17 cellular contexts compared by ENCODE assay signal in the genomic region with DNA sequence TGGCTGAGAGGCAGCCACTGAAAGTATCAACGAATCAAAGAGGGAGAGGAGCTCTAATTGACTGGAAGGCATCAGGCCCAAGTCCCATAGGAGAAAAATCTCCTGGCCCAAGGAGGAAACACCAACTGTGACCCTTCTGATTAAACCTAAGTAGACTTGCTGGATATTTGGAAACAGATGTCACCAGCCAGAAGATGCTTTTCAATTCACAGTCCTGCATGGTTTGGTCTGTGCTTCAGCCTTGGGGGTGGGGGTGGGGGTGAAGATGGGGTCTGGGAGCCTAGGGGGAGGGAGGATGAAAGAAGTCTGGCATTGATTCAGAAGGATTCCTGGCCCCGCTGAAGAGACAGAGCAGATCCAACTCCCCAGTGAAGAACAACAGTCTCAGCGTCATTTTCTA.
DNase-seq lines count a peak whose midpoint lies in the region; ATAC-seq and TF ChIP-seq lines count a peak whose summit lies in the region.
"Had no signal": no experiment of that assay in that cellular context is flagged by ENCODE, and none has a peak within 500 bp of the region (broad histone marks: within the 10 kb centered on the region; RNA-seq: fewer than 3 reads in every experiment).

No MANE protein-coding gene starts in this region.

- H3K4me3 ChIP-seq in mesendoderm (ENCODE audit: low read length) = no peak overlapping the region
- H3K4me3 ChIP-seq: BLaER1, GM23248 had no signal

- H3K9me3 Mint-ChIP-seq in neural crest cell = no peaks in the 10 kb centered on the region
- H3K9me3 Mint-ChIP-seq: CD8-positive, alpha-beta memory T cell had no signal

- H2BK5ac ChIP-seq in mesendoderm (ENCODE audit: low read length) = no peak overlapping the region

- no peak overlapping the region for H4K8ac ChIP-seq in mesendoderm (ENCODE audit: low read depth, low read length)

- no peak overlapping the region for H2BK120ac ChIP-seq in mesendoderm (ENCODE audit: low read depth, low read length)

- H2AK5ac ChIP-seq in mesendoderm (ENCODE audit: low read length) = no peak overlapping the region

- intact Hi-C loops in left colon (cut with DNase I, micrococcal nuclease) = no loop called here

- H3K23ac ChIP-seq in mesendoderm (ENCODE audit: low read length) = no peak overlapping the region

- H2BK15ac ChIP-seq in mesendoderm (replicated peaks; ENCODE audit: low read depth) = no peak overlapping the region

- H3K9ac ChIP-seq in mesendoderm (ENCODE audit: low read length) = no peak overlapping the region
- H3K9ac ChIP-seq: BLaER1, GM23248 had no signal

- H3K18ac ChIP-seq in mesendoderm (ENCODE audit: low read length) = peak overlapping the region; percentile 46

- H3K27me3 Mint-ChIP-seq in neural crest cell (ENCODE audit: low read depth) = no peaks in the 10 kb centered on the region
- H3K27me3 Mint-ChIP-seq: CD8-positive, alpha-beta memory T cell had no signal

- no CpG with 5 or more reads among the region's 3 CpGs for WGBS in mesendoderm (ENCODE audit: extremely low coverage, insufficient coverage, low lambda C conversion rate)

- no peaks in the 10 kb centered on the region for H3K79me1 ChIP-seq in mesendoderm (ENCODE audit: low read length)

- TF ChIP-seq CTCF in neural crest cell (conservative IDR thresholded peaks at IDR 0.05) = no peak

- no peak overlapping the region for H3K56ac ChIP-seq in mesendoderm (ENCODE audit: low read length)

- H3K4me2 ChIP-seq in mesendoderm (ENCODE audit: low read length) = no peak overlapping the region
- H3K4me2 ChIP-seq: BLaER1 had no signal

- H3K36me3 Mint-ChIP-seq in neural crest cell (ENCODE audit: low read depth) = no peaks in the 10 kb centered on the region
- H3K36me3 Mint-ChIP-seq: CD8-positive, alpha-beta memory T cell had no signal

- H3K27ac ChIP-seq in mesendoderm (ENCODE audit: low read depth, low read length) = no peak overlapping the region
- H3K27ac ChIP-seq: BLaER1, GM23248 had no signal

- H4K5ac ChIP-seq in mesendoderm (ENCODE audit: low read length) = no peak overlapping the region

- H3K4me1 ChIP-seq in mesendoderm (ENCODE audit: control insufficient read depth, low read depth, low read length) = peaks cover 14% of the 10 kb centered on the region
- H3K4me1 ChIP-seq: BLaER1 had no signal

- peaks cover 72% of the 10 kb centered on the region for H3K4me1 Mint-ChIP-seq in neural crest cell
- H3K4me1 Mint-ChIP-seq: CD8-positive, alpha-beta memory T cell had no signal

- DNase-seq in NCI-H82 (lab: John Stamatoyannopoulos, UW) (peak; percentile 16), NCI-H82 treated with DMSO at 0.1 percent for 48 hours (lab: John Stamatoyannopoulos, UW; ENCODE audit: unreplicated experiment) (no peak), mesendoderm (no peak), neural crest cell (ENCODE audit: low read depth, low spot score) (no peak), COLO668 (lab: John Stamatoyannopoulos, UW; ENCODE audit: unreplicated experiment) (no peak), left colon (no peak), EL (no peak), left lobe of liver (ENCODE audit: low spot score) (no peak)
- DNase-seq: 8988T; AML-193; CD8-positive, alpha-beta memory T cell; DMS79 treated with DMSO at 0.1 percent for 48 hours; GDM1; GM23248; H7 had no signal

- no peak overlapping the region for H3K4ac ChIP-seq in mesendoderm (ENCODE audit: low read depth, low read length)

- peak overlapping the region; percentile 54 for H3K27ac Mint-ChIP-seq in neural crest cell (ENCODE audit: unreplicated experiment)
- H3K27ac Mint-ChIP-seq: CD8-positive, alpha-beta memory T cell had no signal

- no peaks in the 10 kb centered on the region for H3K79me2 ChIP-seq in mesendoderm (ENCODE audit: control insufficient read depth, insufficient read depth, low read length)

- no peaks in the 10 kb centered on the region for H3K36me3 ChIP-seq in mesendoderm (ENCODE audit: control insufficient read depth, insufficient read depth, low read length)
- H3K36me3 ChIP-seq: BLaER1 had no signal

- no peak overlapping the region for H3K4me3 Mint-ChIP-seq in neural crest cell
- H3K4me3 Mint-ChIP-seq: CD8-positive, alpha-beta memory T cell had no signal

- H3K27me3 ChIP-seq in mesendoderm (ENCODE audit: insufficient read depth, low read length, poor library complexity) = no peaks in the 10 kb centered on the region
- H3K27me3 ChIP-seq: BLaER1 had no signal

- ATAC-seq in left colon = no peak
- ATAC-seq in left lobe of liver = no peak
- ATAC-seq: HepG2 had no signal
